1 cellular context compared by ENCODE assay signal in the genomic region with DNA sequence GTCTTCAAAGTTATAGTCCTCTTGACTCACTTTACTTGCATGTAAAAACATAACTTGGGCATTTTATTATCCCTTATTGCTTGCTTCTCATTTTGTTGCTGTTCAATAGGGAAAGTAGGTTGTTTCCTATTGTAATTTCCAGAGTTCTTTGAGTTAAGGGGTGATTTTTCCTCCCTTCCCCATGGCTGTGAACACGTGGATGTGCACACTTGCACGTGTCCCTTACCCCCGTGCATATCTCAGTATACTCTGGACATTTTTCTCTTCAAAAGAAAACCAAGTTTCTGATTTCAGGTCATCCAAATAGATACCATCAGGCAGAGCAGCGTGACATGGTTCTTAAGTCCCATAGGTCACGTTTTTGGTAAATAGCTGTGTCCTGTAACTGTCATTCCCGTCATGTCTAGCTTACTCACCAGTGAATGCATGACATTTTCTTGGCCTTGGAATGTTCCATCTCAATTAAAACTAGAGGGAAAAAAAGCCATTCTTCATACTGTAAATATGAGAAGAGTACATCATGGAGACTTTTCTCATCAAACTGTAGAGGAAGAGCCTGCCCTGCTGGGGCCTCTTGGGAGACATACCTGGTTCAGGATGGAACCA.
TF ChIP-seq lines count a peak whose summit lies in the region.

No MANE protein-coding gene starts in this region.

TF ChIP-seq in HepG2, 621 proteins besides CTCF, POLR2A, EP300 and RAD21:
- TF ChIP-seq, protein P1, sequence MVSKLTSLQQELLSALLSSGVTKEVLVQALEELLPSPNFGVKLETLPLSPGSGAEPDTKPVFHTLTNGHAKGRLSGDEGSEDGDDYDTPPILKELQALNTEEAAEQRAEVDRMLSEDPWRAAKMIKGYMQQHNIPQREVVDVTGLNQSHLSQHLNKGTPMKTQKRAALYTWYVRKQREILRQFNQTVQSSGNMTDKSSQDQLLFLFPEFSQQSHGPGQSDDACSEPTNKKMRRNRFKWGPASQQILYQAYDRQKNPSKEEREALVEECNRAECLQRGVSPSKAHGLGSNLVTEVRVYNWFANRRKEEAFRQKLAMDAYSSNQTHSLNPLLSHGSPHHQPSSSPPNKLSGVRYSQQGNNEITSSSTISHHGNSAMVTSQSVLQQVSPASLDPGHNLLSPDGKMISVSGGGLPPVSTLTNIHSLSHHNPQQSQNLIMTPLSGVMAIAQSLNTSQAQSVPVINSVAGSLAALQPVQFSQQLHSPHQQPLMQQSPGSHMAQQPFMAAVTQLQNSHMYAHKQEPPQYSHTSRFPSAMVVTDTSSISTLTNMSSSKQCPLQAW (CRISPR knock-in tag; IDR thresholded peaks at IDR 0.05), result no peak
- TF ChIP-seq, protein P2, sequence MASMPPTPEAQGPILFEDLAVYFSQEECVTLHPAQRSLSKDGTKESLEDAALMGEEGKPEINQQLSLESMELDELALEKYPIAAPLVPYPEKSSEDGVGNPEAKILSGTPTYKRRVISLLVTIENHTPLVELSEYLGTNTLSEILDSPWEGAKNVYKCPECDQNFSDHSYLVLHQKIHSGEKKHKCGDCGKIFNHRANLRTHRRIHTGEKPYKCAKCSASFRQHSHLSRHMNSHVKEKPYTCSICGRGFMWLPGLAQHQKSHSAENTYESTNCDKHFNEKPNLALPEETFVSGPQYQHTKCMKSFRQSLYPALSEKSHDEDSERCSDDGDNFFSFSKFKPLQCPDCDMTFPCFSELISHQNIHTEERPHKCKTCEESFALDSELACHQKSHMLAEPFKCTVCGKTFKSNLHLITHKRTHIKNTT (CRISPR knock-in tag; IDR thresholded peaks at IDR 0.05), result no peak
- no peak for TF ChIP-seq HDAC6 (IDR thresholded peaks at IDR 0.05; ENCODE audit: low read depth, low read length)
- TF ChIP-seq, protein P3, sequence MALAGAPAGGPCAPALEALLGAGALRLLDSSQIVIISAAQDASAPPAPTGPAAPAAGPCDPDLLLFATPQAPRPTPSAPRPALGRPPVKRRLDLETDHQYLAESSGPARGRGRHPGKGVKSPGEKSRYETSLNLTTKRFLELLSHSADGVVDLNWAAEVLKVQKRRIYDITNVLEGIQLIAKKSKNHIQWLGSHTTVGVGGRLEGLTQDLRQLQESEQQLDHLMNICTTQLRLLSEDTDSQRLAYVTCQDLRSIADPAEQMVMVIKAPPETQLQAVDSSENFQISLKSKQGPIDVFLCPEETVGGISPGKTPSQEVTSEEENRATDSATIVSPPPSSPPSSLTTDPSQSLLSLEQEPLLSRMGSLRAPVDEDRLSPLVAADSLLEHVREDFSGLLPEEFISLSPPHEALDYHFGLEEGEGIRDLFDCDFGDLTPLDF (CRISPR knock-in tag; IDR thresholded peaks at IDR 0.05), result no peak
- TF ChIP-seq, protein P4, sequence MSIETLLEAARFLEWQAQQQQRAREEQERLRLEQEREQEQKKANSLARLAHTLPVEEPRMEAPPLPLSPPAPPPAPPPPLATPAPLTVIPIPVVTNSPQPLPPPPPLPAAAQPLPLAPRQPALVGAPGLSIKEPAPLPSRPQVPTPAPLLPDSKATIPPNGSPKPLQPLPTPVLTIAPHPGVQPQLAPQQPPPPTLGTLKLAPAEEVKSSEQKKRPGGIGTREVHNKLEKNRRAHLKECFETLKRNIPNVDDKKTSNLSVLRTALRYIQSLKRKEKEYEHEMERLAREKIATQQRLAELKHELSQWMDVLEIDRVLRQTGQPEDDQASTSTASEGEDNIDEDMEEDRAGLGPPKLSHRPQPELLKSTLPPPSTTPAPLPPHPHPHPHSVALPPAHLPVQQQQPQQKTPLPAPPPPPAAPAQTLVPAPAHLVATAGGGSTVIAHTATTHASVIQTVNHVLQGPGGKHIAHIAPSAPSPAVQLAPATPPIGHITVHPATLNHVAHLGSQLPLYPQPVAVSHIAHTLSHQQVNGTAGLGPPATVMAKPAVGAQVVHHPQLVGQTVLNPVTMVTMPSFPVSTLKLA (IDR thresholded peaks at IDR 0.05), result peak; percentile 99
